Comparison of ENCODE assay signal across 11 cellular contexts in the genomic region with DNA sequence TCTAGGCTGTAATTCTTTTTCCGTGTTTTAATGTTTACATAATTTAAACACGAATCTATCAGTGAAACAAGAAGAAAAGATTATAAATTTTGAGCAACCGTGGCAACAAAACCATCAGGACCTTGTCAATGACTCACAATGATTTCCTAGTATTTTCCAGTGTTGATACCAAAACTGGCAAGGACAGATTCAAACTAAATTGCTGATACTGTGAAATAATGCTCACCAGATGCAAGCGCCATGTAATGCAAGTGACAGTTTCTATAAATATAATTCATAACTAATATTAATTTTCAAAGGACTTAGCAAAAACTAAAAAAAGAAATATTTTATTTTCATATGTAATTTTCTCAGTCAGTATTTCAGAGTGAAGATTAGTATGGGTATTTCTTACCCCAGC.
"Had no signal": no experiment of that assay in that cellular context is flagged by ENCODE, and none has a peak within 500 bp of the region (broad histone marks: within the 10 kb centered on the region; RNA-seq: fewer than 3 reads in every experiment).

No MANE protein-coding gene starts in this region.

- H3K4me3 ChIP-seq: GM23248, GM23338, HAP-1 had no signal

- FAIRE-seq: H1, H54 had no signal

- ATAC-seq: GM23338, HCT116 had no signal

- H3K36me3 ChIP-seq: HAP-1 had no signal

- H2AFZ ChIP-seq: GM23248, GM23338 had no signal

- H3K4me2 ChIP-seq: GM23338 had no signal

- H3K27ac ChIP-seq: GM23248 had no signal

- H3K9me3 ChIP-seq: HAP-1 had no signal

- H3K9ac ChIP-seq: GM23248 had no signal

- DNase-seq: GM23248, GOT3, H7, H9, HCEC 1CT, HFFc6 had no signal
